Comparison of ENCODE assay signal across 29 cellular contexts in genomic region chr3:42871592-42872196, GRCh38. TPM values are rescaled to one million over a fixed set of nuclear protein-coding genes. Genes with fewer than 3 reads are reported as not detected.
DNase-seq lines count a peak whose midpoint lies in the region; ATAC-seq, FAIRE-seq and TF ChIP-seq lines count a peak whose summit lies in the region.
"Had no signal": no experiment of that assay in that cellular context is flagged by ENCODE, and none has a peak within 500 bp of the region (broad histone marks: within the 10 kb centered on the region; RNA-seq: fewer than 3 reads in every experiment).

No MANE protein-coding gene starts in this region.

- peak; percentile 69 for DNase-seq in NCI-H2029 (lab: John Stamatoyannopoulos, UW)
- DNase-seq in astrocyte of the hippocampus (ENCODE audit: low read depth, low spot score), result peak; percentile 28
- DNase-seq in cardiac septum (ENCODE audit: low spot score), result peak; percentile 82
- DNase-seq in pancreas, result peak in 5 of 6 donors; percentile 10 to 73 (median 44)
- no peak for DNase-seq in lower lobe of right lung
- DNase-seq in immature natural killer cell, result no peak
- DNase-seq in DMS53 (lab: John Stamatoyannopoulos, UW), result no peak
- DNase-seq: activated naive CD4-positive, alpha-beta T cell treated with anti-CD3 and anti-CD28 coated beads for 36 hours; activated T-cell treated with anti-CD3 and anti-CD28 coated beads, Interleukin-2, amount 50 U/mL, for 72 hours; foreskin keratinocyte; kidney; mesenchymal stem cell; naive B cell; NCI-H1417; NCI-H2107; NCI-H510A treated with DMSO at 0.1 percent for 48 hours; stimulated activated CD4-positive, alpha-beta T cell treated with anti-CD3 and anti-CD28 coated beads, Interleukin-15, amount 100 ng/mL, for 24 hours; stomach; T-helper 9 cell; trophoblast cell had no signal

- peaks cover 0 to 3% of the 10 kb centered on the region in 2 donors for H3K4me1 Mint-ChIP-seq in immature natural killer cell
- H3K4me1 Mint-ChIP-seq: central memory CD8-positive, alpha-beta T cell had no signal

- ATAC-seq in pancreas (peak in 3 of 4 donors; percentile 51 to 69 (median 68)), HG02840 (IDR thresholded peaks at IDR 0.05; ENCODE audit: low FRiP score, unreplicated experiment) (no peak), lower lobe of right lung (no peak)
- ATAC-seq: activated CD4-positive, CD25-positive, alpha-beta regulatory T cell treated with anti-CD3 and anti-CD28 coated beads, Interleukin-2, amount 50 U/mL, for 24 hours; activated T-cell treated with anti-CD3 and anti-CD28 coated beads, Interleukin-2, amount 50 U/mL, for 72 hours; foreskin keratinocyte had no signal

- H3K4me1 ChIP-seq in pancreas, result peaks cover 0 to 3% (median 0%) of the 10 kb centered on the region in 3 donors
- peaks cover 7% of the 10 kb centered on the region for H3K4me1 ChIP-seq in lower lobe of right lung
- H3K4me1 ChIP-seq: foreskin keratinocyte had no signal

- peaks cover 0 to 1% (median 0%) of the 10 kb centered on the region in 6 donors for H3K9me3 Mint-ChIP-seq in immature natural killer cell
- H3K9me3 Mint-ChIP-seq: activated naive CD4-positive, alpha-beta T cell treated with anti-CD3 and anti-CD28 coated beads for 36 hours; activated T-cell treated with anti-CD3 and anti-CD28 coated beads, Interleukin-2, amount 50 U/mL, for 72 hours; central memory CD8-positive, alpha-beta T cell; naive B cell had no signal

- no peak overlapping the region for H3K4me3 Mint-ChIP-seq in immature natural killer cell
- H3K4me3 Mint-ChIP-seq: activated naive CD4-positive, alpha-beta T cell treated with anti-CD3 and anti-CD28 coated beads for 36 hours; activated T-cell treated with anti-CD3 and anti-CD28 coated beads, Interleukin-2, amount 50 U/mL, for 72 hours; central memory CD8-positive, alpha-beta T cell; naive B cell had no signal

- H3K36me3 ChIP-seq in pancreas (no peaks in the 10 kb centered on the region), lower lobe of right lung (no peaks in the 10 kb centered on the region)
- H3K36me3 ChIP-seq: stomach had no signal

- intact Hi-C loops in cardiac septum (cut with DNase I), result no loop called here
- intact Hi-C loops in pancreas (cut with DNase I), result no loop called here
- intact Hi-C loops in lower lobe of right lung (cut with DNase I), result no loop called here

- H3K9me3 ChIP-seq in pancreas, result no peaks in the 10 kb centered on the region
- H3K9me3 ChIP-seq in lower lobe of right lung, result no peaks in the 10 kb centered on the region
- H3K9me3 ChIP-seq: stomach had no signal

- H3K36me3 Mint-ChIP-seq in immature natural killer cell, result no peaks in the 10 kb centered on the region

- WGBS in pancreas, 2 donors, result 25 to 26% methylated on average over 5 of the region's 5 CpGs

- H3K27ac Mint-ChIP-seq in immature natural killer cell, result no peak overlapping the region
- H3K27ac Mint-ChIP-seq: activated naive CD4-positive, alpha-beta T cell treated with anti-CD3 and anti-CD28 coated beads for 36 hours; activated T-cell treated with anti-CD3 and anti-CD28 coated beads, Interleukin-2, amount 50 U/mL, for 72 hours had no signal

- no peak for FAIRE-seq in pancreas (lab: Jason Lieb, UNC)
- FAIRE-seq: GM12891, GM19239, kidney had no signal

- H3K27me3 Mint-ChIP-seq in immature natural killer cell (ENCODE audit: low read depth in 3 of 3), result peaks cover 0 to 2% (median 0%) of the 10 kb centered on the region in 3 donors

- TF ChIP-seq CTCF in pancreas (IDR thresholded peaks at IDR 0.05) (no peak), lower lobe of right lung (IDR thresholded peaks at IDR 0.05) (no peak)

- no peak overlapping the region for H3K27ac ChIP-seq in pancreas
- H3K27ac ChIP-seq in lower lobe of right lung, result no peak overlapping the region
- H3K27ac ChIP-seq: foreskin keratinocyte, stomach had no signal

- H3K27me3 ChIP-seq in pancreas (no peaks in the 10 kb centered on the region), lower lobe of right lung (ENCODE audit: low read depth) (no peaks in the 10 kb centered on the region)
- H3K27me3 ChIP-seq: stomach had no signal

- H3K4me3 ChIP-seq in pancreas (no peak overlapping the region), lower lobe of right lung (no peak overlapping the region)
- H3K4me3 ChIP-seq: stomach had no signal

RNA-seq across cellular contexts. Expression of gene CYP8B1, which starts 4.0 kb away (rescaled TPM):
- not detected for total RNA-seq in cardiac septum
- total RNA-seq in pancreas, result under 1 TPM in 1 of 6 donors, not detected in 5; 0.22 TPM
- polyA plus RNA-seq in pancreas, result not detected
- total RNA-seq in lower lobe of right lung, result not detected
- polyA plus RNA-seq in immature natural killer cell, result not detected
- total RNA-seq: activated CD8-positive, alpha-beta memory T cell treated with anti-CD3 and anti-CD28 coated beads for 36 hours; activated naive CD4-positive, alpha-beta T cell treated with anti-CD3 and anti-CD28 coated beads for 36 hours; activated T-cell treated with anti-CD3 and anti-CD28 coated beads, Interleukin-2, amount 50 U/mL, for 72 hours; foreskin keratinocyte; osteoblast; RPMI7951; stomach had no signal
- polyA plus RNA-seq: esophagus, foreskin keratinocyte had no signal

RNA-seq across cellular contexts. Expression of gene ZNF662, which starts 34.2 kb away (rescaled TPM):
- 6.6 TPM for total RNA-seq in cardiac septum
- total RNA-seq in pancreas, result 1 to 10 TPM; 5.7 to 9.9 (median 8.4) TPM
- 10 to 100 TPM in 1 of 2 donors, 1 to 10 TPM in 1; 5.4 to 10.3 TPM for polyA plus RNA-seq in pancreas
- total RNA-seq in lower lobe of right lung, result 7.3 TPM
- polyA plus RNA-seq in immature natural killer cell, result under 1 TPM in 1 of 3 donors, not detected in 2; 0.16 TPM

Comparison
In these comparisons a context has a peak if more than half of its experiments do, and no peak if none do; other contexts are left out.
1. DNase-seq: peak in NCI-H2029 (single experiment), astrocyte of the hippocampus (single experiment), cardiac septum (single experiment) and pancreas (5 of 6); none in lower lobe of right lung (single experiment), immature natural killer cell (0 of 3) and DMS53 (single experiment).
2. ATAC-seq: peak in pancreas (3 of 4); none in HG02840 (single experiment) and lower lobe of right lung (0 of 2).